ENCODE assay signal across 3 cellular contexts in the genomic region with DNA sequence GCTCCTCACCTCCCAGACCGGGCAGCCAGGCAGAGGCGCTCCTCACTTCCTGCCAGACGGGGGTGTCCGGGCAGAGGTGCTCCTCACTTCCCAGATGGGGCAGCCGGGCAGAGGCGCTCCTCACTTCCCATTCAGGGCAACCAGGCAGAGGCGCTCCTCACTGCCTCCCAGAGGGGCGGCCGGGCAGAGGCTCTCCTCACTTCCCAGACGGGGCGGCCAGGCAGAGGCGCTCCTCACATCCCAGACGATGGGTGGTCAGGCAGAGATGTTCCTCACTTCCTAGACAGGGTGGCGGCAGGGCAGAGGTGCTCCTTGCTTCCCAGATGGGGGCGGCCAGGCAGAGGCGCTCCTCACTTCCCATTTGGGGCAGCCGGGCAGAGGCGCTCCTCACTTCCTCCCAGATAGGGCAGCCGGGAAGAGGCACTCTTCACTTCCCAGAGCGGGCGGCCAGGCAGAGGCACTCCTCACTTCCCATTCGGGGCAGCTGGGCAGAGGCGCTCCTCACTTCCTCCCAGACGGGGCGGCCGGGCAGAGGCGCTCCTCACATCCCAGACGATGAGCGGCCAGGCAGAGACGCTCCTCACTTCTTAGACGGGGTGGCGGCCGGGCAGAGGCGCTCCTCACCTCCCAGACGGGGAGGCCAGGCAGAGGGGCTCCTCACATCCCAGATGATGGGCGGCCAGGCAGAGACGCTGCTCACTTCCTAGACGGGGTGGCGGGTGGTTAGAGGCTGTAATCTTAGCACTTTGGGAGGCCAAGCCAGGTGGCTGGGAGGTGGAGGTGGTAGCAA. TPM values are rescaled to one million over a fixed set of nuclear protein-coding genes. Genes with fewer than 3 reads are reported as not detected.
"Had no signal": no experiment of that assay in that cellular context is flagged by ENCODE, and none has a peak within 500 bp of the region (broad histone marks: within the 10 kb centered on the region; RNA-seq: fewer than 3 reads in every experiment).

No MANE protein-coding gene starts in this region.

RNA-seq across cellular contexts. Expression of gene RAB3C, which starts 18.6 kb away (rescaled TPM):
- total RNA-seq: LHCN-M2, M059J, MCF 10A had no signal
